8 cellular contexts compared by ENCODE assay signal in genomic region chr12:83826112-83826511, GRCh38.
DNase-seq lines count a peak whose midpoint lies in the region; ATAC-seq, FAIRE-seq and TF ChIP-seq lines count a peak whose summit lies in the region.

No MANE protein-coding gene starts in this region.

- H3K79me2 ChIP-seq in GM23338 (replicated peaks; ENCODE audit: insufficient read depth) (no peaks in the 10 kb centered on the region), Karpas-422 (ENCODE audit: low read length) (no peaks in the 10 kb centered on the region), astrocyte (ENCODE audit: insufficient read depth, low read length) (no peaks in the 10 kb centered on the region)

- ATAC-seq in heart left ventricle: peak in 2 of 4 donors; percentile 26 to 42
- ATAC-seq in GM23338: peak; percentile 67
- no peak for ATAC-seq in GM21423 (IDR thresholded peaks at IDR 0.05; ENCODE audit: unreplicated experiment)

- no peak for TF ChIP-seq POLR2A in heart left ventricle (IDR thresholded peaks at IDR 0.05)

- H3K9me3 Mint-ChIP-seq in GM23338 (peaks cover 13% of the 10 kb centered on the region), astrocyte (ENCODE audit: unreplicated experiment) (peaks cover under 1% of the 10 kb centered on the region)

- H3K4me2 ChIP-seq in GM23338 (no peak overlapping the region), Karpas-422 (ENCODE audit: low read depth, low read length, poor library complexity, severe bottlenecking) (no peak overlapping the region), astrocyte (ENCODE audit: low read length) (no peak overlapping the region)

- no peaks in the 10 kb centered on the region for H4K20me1 ChIP-seq in GM23338 (replicated peaks; ENCODE audit: insufficient read depth)
- H4K20me1 ChIP-seq in Karpas-422 (ENCODE audit: insufficient read depth, low read depth, low read length): no peaks in the 10 kb centered on the region
- H4K20me1 ChIP-seq in astrocyte (ENCODE audit: insufficient read depth, low read length): no peaks in the 10 kb centered on the region

- H3K4me1 Mint-ChIP-seq in GM23338: peaks cover 7% of the 10 kb centered on the region; the same call in 2 of the 3 replicates
- H3K4me1 Mint-ChIP-seq in astrocyte (ENCODE audit: low read depth, unreplicated experiment): no peaks in the 10 kb centered on the region

- DNase-seq in heart left ventricle (peak in 1 of 5 donors; percentile 23), cardiac septum (ENCODE audit: low spot score) (no peak), GM23338 (ENCODE audit: low spot score) (peak; percentile 76), Karpas-422 (peak; percentile 72), astrocyte (ENCODE audit: low read depth) (no peak), medulla oblongata (ENCODE audit: extremely low spot score) (peak; percentile 36), GOT3 (lab: John Stamatoyannopoulos, UW) (no peak)

- H3K9ac ChIP-seq in Karpas-422 (ENCODE audit: low read length): no peak overlapping the region
- no peak overlapping the region for H3K9ac ChIP-seq in astrocyte (ENCODE audit: low read length)

- H3K27me3 Mint-ChIP-seq in GM23338 (ENCODE audit: insufficient read depth, low read depth, poor library complexity) (no peaks in the 10 kb centered on the region), astrocyte (ENCODE audit: low read depth, unreplicated experiment) (no peaks in the 10 kb centered on the region)

- peak in 10 of 12 donors; percentile 19 to 52 (median 40) for TF ChIP-seq CTCF in heart left ventricle (IDR thresholded peaks at IDR 0.05)
- TF ChIP-seq CTCF in GM23338 (conservative IDR thresholded peaks at IDR 0.05; ENCODE audit: low read depth in 2 of 2): peak; percentile 68 to 87
- TF ChIP-seq CTCF in astrocyte (IDR thresholded peaks at IDR 0.05; ENCODE audit: insufficient read depth, low read depth, low read length): peak; percentile 58

- no peak overlapping the region; the same call in 1 of the 2 replicates for H2AFZ ChIP-seq in GM23338
- H2AFZ ChIP-seq in Karpas-422 (ENCODE audit: low read length): no peak overlapping the region
- no peak overlapping the region for H2AFZ ChIP-seq in astrocyte (ENCODE audit: low read depth, low read length)

- intact Hi-C loops in heart left ventricle (cut with DNase I) (loop anchor here in 6 of 10 donors (2.0 to 10.0 kb wide), 4 partner anchors 361 to 1141 kb away; partner anchors contain the start of gene TMTC2 (in 5 of the 6)), cardiac septum (cut with DNase I) (loop anchor here (10.0 kb wide), 1 partner anchor 1141 kb away; the partner anchor contains the start of gene TMTC2)

- no peaks in the 10 kb centered on the region for H3K9me3 ChIP-seq in heart left ventricle
- no peaks in the 10 kb centered on the region for H3K9me3 ChIP-seq in Karpas-422 (ENCODE audit: low read length)
- no peaks in the 10 kb centered on the region for H3K9me3 ChIP-seq in astrocyte (ENCODE audit: insufficient read depth, low read depth, low read length)

- no peak overlapping the region for H3K27ac Mint-ChIP-seq in GM23338
- H3K27ac Mint-ChIP-seq in astrocyte (ENCODE audit: unreplicated experiment): no peak overlapping the region

- H3K27me3 ChIP-seq in heart left ventricle: no peaks in the 10 kb centered on the region
- H3K27me3 ChIP-seq in GM23338 (ENCODE audit: insufficient read depth): no peaks in the 10 kb centered on the region
- H3K27me3 ChIP-seq in Karpas-422 (ENCODE audit: low read length): no peaks in the 10 kb centered on the region
- H3K27me3 ChIP-seq in astrocyte (ENCODE audit: insufficient read depth, low read length): no peaks in the 10 kb centered on the region

- H3K36me3 Mint-ChIP-seq in GM23338 (ENCODE audit: low read depth): peaks cover 12% of the 10 kb centered on the region; the same call in 2 of the 3 replicates
- no peaks in the 10 kb centered on the region for H3K36me3 Mint-ChIP-seq in astrocyte (ENCODE audit: low read depth, unreplicated experiment)

- H3K4me3 Mint-ChIP-seq in GM23338 (no peak overlapping the region), astrocyte (ENCODE audit: unreplicated experiment) (no peak overlapping the region)

- no peaks in the 10 kb centered on the region for H3F3A ChIP-seq in GM23338 (replicated peaks; ENCODE audit: low read depth)

- H3K4me3 ChIP-seq in heart left ventricle: no peak overlapping the region
- H3K4me3 ChIP-seq in GM23338: no peak overlapping the region
- H3K4me3 ChIP-seq in Karpas-422 (ENCODE audit: low read length): no peak overlapping the region
- no peak overlapping the region for H3K4me3 ChIP-seq in astrocyte (ENCODE audit: insufficient read depth, low read depth, low read length)

- H3K4me1 ChIP-seq in heart left ventricle (peaks cover 0 to 5% (median 0%) of the 10 kb centered on the region in 12 donors), GM23338 (ENCODE audit: insufficient read depth) (peaks cover 9% of the 10 kb centered on the region), Karpas-422 (ENCODE audit: low read length) (no peaks in the 10 kb centered on the region), astrocyte (ENCODE audit: insufficient read depth, low read length) (no peaks in the 10 kb centered on the region)

- H3K9me2 ChIP-seq in GM23338 (ENCODE audit: insufficient read depth): peaks cover 4% of the 10 kb centered on the region; the same call in 1 of the 2 replicates
- no peaks in the 10 kb centered on the region for H3K9me2 ChIP-seq in Karpas-422 (replicated peaks; ENCODE audit: insufficient read depth, low read length)

- no peak for FAIRE-seq in astrocyte (lab: Jason Lieb, UNC)

- H3K27ac ChIP-seq in heart left ventricle (no peak overlapping the region), GM23338 (ENCODE audit: low read depth) (no peak overlapping the region), Karpas-422 (ENCODE audit: low read length) (no peak overlapping the region), astrocyte (ENCODE audit: low read depth, low read length) (no peak overlapping the region)

- no peaks in the 10 kb centered on the region for H3K36me3 ChIP-seq in heart left ventricle
- peaks cover 7% of the 10 kb centered on the region; the same call in 1 of the 2 replicates for H3K36me3 ChIP-seq in GM23338 (ENCODE audit: insufficient read depth)
- no peaks in the 10 kb centered on the region for H3K36me3 ChIP-seq in Karpas-422 (ENCODE audit: insufficient read depth, low read length)
- H3K36me3 ChIP-seq in astrocyte (ENCODE audit: insufficient read depth, low read length): no peaks in the 10 kb centered on the region

TF ChIP-seq in GM23338, 12 proteins besides CTCF, POLR2A, EP300 and RAD21 (continues in another document):
- TF ChIP-seq NANOG (IDR thresholded peaks at IDR 0.05; ENCODE audit: borderline replicate concordance) (no peak), ZNF462 (CRISPR knock-in tag; IDR thresholded peaks at IDR 0.05) (no peak), ZNF331 (CRISPR knock-in tag; IDR thresholded peaks at IDR 0.05; ENCODE audit: low read depth) (no peak)

Comparison
In these comparisons a context has a peak if more than half of its experiments do, and no peak if none do; other contexts are left out.
1. DNase-seq: peak in GM23338 (single experiment), Karpas-422 (single experiment) and medulla oblongata (single experiment); none in cardiac septum (single experiment), astrocyte (single experiment) and GOT3 (single experiment).
2. Peak in every context shown above with its lines, with median percentiles within 50 percentile points of each other: CTCF ChIP-seq.